Comparison of ENCODE assay signal across 16 cellular contexts in genomic region chr9:8784813-8785212, GRCh38.
DNase-seq lines count a peak whose midpoint lies in the region; TF ChIP-seq lines count a peak whose summit lies in the region.
"Had no signal": no experiment of that assay in that cellular context is flagged by ENCODE, and none has a peak within 500 bp of the region (broad histone marks: within the 10 kb centered on the region; RNA-seq: fewer than 3 reads in every experiment).

No MANE protein-coding gene starts in this region.

- H3K23ac ChIP-seq in H9 (ENCODE audit: insufficient read length, low read depth, low read length) = no peak overlapping the region

- H3K9me3 ChIP-seq in H9 (ENCODE audit: control insufficient read depth, low read depth, low read length) = no peaks in the 10 kb centered on the region
- H3K9me3 ChIP-seq in esophagus muscularis mucosa = no peaks in the 10 kb centered on the region
- H3K9me3 ChIP-seq: BE2C had no signal

- no peak overlapping the region for H2AFZ ChIP-seq in H9 (ENCODE audit: low read length)

- H4K91ac ChIP-seq in H9 (ENCODE audit: insufficient read length, low read depth, low read length) = no peak overlapping the region

- H3K18ac ChIP-seq in H9 (ENCODE audit: insufficient read length, low read depth, low read length) = no peak overlapping the region

- no peak overlapping the region for H3K9ac ChIP-seq in H9 (ENCODE audit: extremely low read depth, insufficient read length, low read length)

- DNase-seq in H9 = no peak
- DNase-seq in NCI-H524 treated with DMSO at 0.1 percent for 48 hours (lab: John Stamatoyannopoulos, UW) = peak; percentile 29
- peak; percentile 8 for DNase-seq in fibroblast of villous mesenchyme (ENCODE audit: low read depth)
- no peak for DNase-seq in substantia nigra (lab: John Stamatoyannopoulos, UW)
- no peak for DNase-seq in pons (ENCODE audit: low spot score)
- no peak for DNase-seq in esophagus muscularis mucosa (ENCODE audit: extremely low spot score)
- DNase-seq in SKM-1 (lab: John Stamatoyannopoulos, UW; ENCODE audit: unreplicated experiment) = no peak
- DNase-seq: activated naive CD8-positive, alpha-beta T cell treated with anti-CD3 and anti-CD28 coated beads, Interleukin-2, amount 50 U/mL, for 24 hours; BE2C; NCI-H1417; NCI-H526 treated with DMSO at 0.1 percent for 48 hours; stimulated activated CD4-positive, alpha-beta T cell treated with anti-CD3 and anti-CD28 coated beads, Interleukin-12 subunit alpha, Interleukin-12 subunit beta, amount 100 ng/mL, for 4 hours; WERI-Rb-1 had no signal

- no peaks in the 10 kb centered on the region for H3K79me1 ChIP-seq in H9 (ENCODE audit: insufficient read depth, low read depth, low read length, poor library complexity, severe bottlenecking)

- no peak overlapping the region for H3T11ph ChIP-seq in H9 (ENCODE audit: low read length)

- no peak overlapping the region for H3K4me3 Mint-ChIP-seq in H9
- H3K4me3 Mint-ChIP-seq: activated naive CD8-positive, alpha-beta T cell treated with anti-CD3 and anti-CD28 coated beads, Interleukin-2, amount 50 U/mL, for 24 hours; activated T-helper 1 cell treated with anti-CD3 and anti-CD28 coated beads, Interleukin-12 subunit alpha, Interleukin-12 subunit beta, Interleukin-2, Interleukin-4 antibody, amounts not matched to agents 30 ng/mL and 10 ng/mL and 1 ng/mL, durations not matched to agents 14 hours and 24 hours and 36 hours; stimulated activated naive CD8-positive, alpha-beta T cell treated with anti-CD3 and anti-CD28 coated beads, Interleukin-15, Interleukin-2, amounts not matched to agents 100 ng/mL and 50 ng/mL, for 24 hours had no signal

- H3K56ac ChIP-seq in H9 (ENCODE audit: insufficient read length, low read depth, low read length) = no peak overlapping the region

- no peaks in the 10 kb centered on the region for H3K36me3 Mint-ChIP-seq in H9 (ENCODE audit: insufficient read depth in 1 of 3, low read depth in 3 of 3)

- H2BK12ac ChIP-seq in H9 (ENCODE audit: insufficient read length, low read depth, low read length) = no peak overlapping the region

- H3K27ac ChIP-seq in H9 (ENCODE audit: insufficient read length, low read depth, low read length) (no peak overlapping the region), substantia nigra (ENCODE audit: low read depth, low read length, poor library complexity, severe bottlenecking) (peak overlapping the region; percentile 71), esophagus muscularis mucosa (replicated peaks in 1 of 4) (no peak overlapping the region)
- H3K27ac ChIP-seq: WERI-Rb-1 had no signal

- no peak overlapping the region for H2AK5ac ChIP-seq in H9 (ENCODE audit: insufficient read length, low read length)

- H3K9me3 Mint-ChIP-seq in H9 = no peaks in the 10 kb centered on the region
- H3K9me3 Mint-ChIP-seq: activated naive CD8-positive, alpha-beta T cell treated with anti-CD3 and anti-CD28 coated beads, Interleukin-2, amount 50 U/mL, for 24 hours; activated T-helper 1 cell treated with anti-CD3 and anti-CD28 coated beads, Interleukin-12 subunit alpha, Interleukin-12 subunit beta, Interleukin-2, Interleukin-4 antibody, amounts not matched to agents 30 ng/mL and 10 ng/mL and 1 ng/mL, durations not matched to agents 14 hours and 24 hours and 36 hours; stimulated activated naive CD8-positive, alpha-beta T cell treated with anti-CD3 and anti-CD28 coated beads, Interleukin-15, Interleukin-2, amounts not matched to agents 100 ng/mL and 50 ng/mL, for 24 hours had no signal

- intact Hi-C loops in esophagus muscularis mucosa (cut with DNase I) = no loop called here

- no peaks in the 10 kb centered on the region for H3K4me1 ChIP-seq in H9 (ENCODE audit: insufficient read depth, low read length)
- no peaks in the 10 kb centered on the region for H3K4me1 ChIP-seq in esophagus muscularis mucosa
- H3K4me1 ChIP-seq: BE2C had no signal

- no peak overlapping the region for H2BK120ac ChIP-seq in H9 (ENCODE audit: low read depth, low read length, poor library complexity, severe bottlenecking)

- no peak overlapping the region for H4K8ac ChIP-seq in H9 (replicated peaks; ENCODE audit: insufficient read length, low read depth, low read length)

- no peaks in the 10 kb centered on the region for H3K23me2 ChIP-seq in H9 (ENCODE audit: insufficient read length, low read depth, low read length, poor library complexity, severe bottlenecking)

- WGBS in H9 (ENCODE audit: extremely low coverage, insufficient read length, low lambda C conversion rate) = no CpG with 5 or more reads among the region's 4 CpGs
- 65% methylated on average over 4 of the region's 4 CpGs for WGBS in esophagus muscularis mucosa

- no peak overlapping the region for H3K4me2 ChIP-seq in H9 (ENCODE audit: insufficient read depth, insufficient read length, low read length)

- no peak for TF ChIP-seq EP300 in esophagus muscularis mucosa (IDR thresholded peaks at IDR 0.05)

- H3K4me1 Mint-ChIP-seq in H9 = peaks cover 25 to 26% of the 10 kb centered on the region in 2 experiments
- H3K4me1 Mint-ChIP-seq: activated naive CD8-positive, alpha-beta T cell treated with anti-CD3 and anti-CD28 coated beads, Interleukin-2, amount 50 U/mL, for 24 hours had no signal

- H4K20me1 ChIP-seq in H9 (ENCODE audit: control insufficient read depth, insufficient read depth, insufficient read length) = no peaks in the 10 kb centered on the region

- TF ChIP-seq POLR2A in esophagus muscularis mucosa (IDR thresholded peaks at IDR 0.05; ENCODE audit: low read depth) = no peak

- H2BK5ac ChIP-seq in H9 (ENCODE audit: insufficient read length, low read length) = no peak overlapping the region

- TF ChIP-seq CTCF in H9 (conservative IDR thresholded peaks at IDR 0.05) (no peak), fibroblast of villous mesenchyme (IDR thresholded peaks at IDR 0.05; ENCODE audit: insufficient read depth, low read depth, low read length) (no peak), esophagus muscularis mucosa (IDR thresholded peaks at IDR 0.05) (no peak)

- H3K79me2 ChIP-seq in H9 (ENCODE audit: insufficient read depth, low read length) = no peaks in the 10 kb centered on the region

- H3K4ac ChIP-seq in H9 (ENCODE audit: low read depth, low read length) = no peak overlapping the region

- no peak overlapping the region for H3K14ac ChIP-seq in H9 (ENCODE audit: insufficient read depth, low read length)

- peak overlapping the region; percentile 1 to 18 (median 16); a peak in 5 of 7 replicates for H3K27ac Mint-ChIP-seq in H9
- H3K27ac Mint-ChIP-seq: activated naive CD8-positive, alpha-beta T cell treated with anti-CD3 and anti-CD28 coated beads, Interleukin-2, amount 50 U/mL, for 24 hours; activated T-helper 1 cell treated with anti-CD3 and anti-CD28 coated beads, Interleukin-12 subunit alpha, Interleukin-12 subunit beta, Interleukin-2, Interleukin-4 antibody, amounts not matched to agents 30 ng/mL and 10 ng/mL and 1 ng/mL, durations not matched to agents 14 hours and 24 hours and 36 hours; stimulated activated naive CD8-positive, alpha-beta T cell treated with anti-CD3 and anti-CD28 coated beads, Interleukin-15, Interleukin-2, amounts not matched to agents 100 ng/mL and 50 ng/mL, for 24 hours had no signal

- no peak overlapping the region for H4K5ac ChIP-seq in H9 (ENCODE audit: insufficient read length, low read depth, low read length)

- no peaks in the 10 kb centered on the region for H3K36me3 ChIP-seq in esophagus muscularis mucosa
- H3K36me3 ChIP-seq: BE2C, WERI-Rb-1 had no signal

- no peaks in the 10 kb centered on the region for H3K27me3 Mint-ChIP-seq in H9 (ENCODE audit: low read depth)
- H3K27me3 Mint-ChIP-seq: activated naive CD8-positive, alpha-beta T cell treated with anti-CD3 and anti-CD28 coated beads, Interleukin-2, amount 50 U/mL, for 24 hours; stimulated activated naive CD8-positive, alpha-beta T cell treated with anti-CD3 and anti-CD28 coated beads, Interleukin-15, Interleukin-2, amounts not matched to agents 100 ng/mL and 50 ng/mL, for 24 hours had no signal

- H3K4me3 ChIP-seq in fibroblast of villous mesenchyme (ENCODE audit: low read depth, low read length) (no peak overlapping the region), esophagus muscularis mucosa (no peak overlapping the region)
- H3K4me3 ChIP-seq: K562 had no signal

- H3K27me3 ChIP-seq in H9 (ENCODE audit: insufficient read depth, low read length) (no peaks in the 10 kb centered on the region), esophagus muscularis mucosa (no peaks in the 10 kb centered on the region)
- H3K27me3 ChIP-seq: BE2C had no signal

- H2BK20ac ChIP-seq in H9 (ENCODE audit: low read depth, low read length, poor library complexity, severe bottlenecking) = no peak overlapping the region

- H2BK15ac ChIP-seq in H9 (ENCODE audit: low read depth, low read length) = no peak overlapping the region

Comparison
In these comparisons a context has a peak if more than half of its experiments do, and no peak if none do; other contexts are left out.
1. DNase-seq: peak in NCI-H524 treated with DMSO at 0.1 percent for 48 hours (single experiment) and fibroblast of villous mesenchyme (single experiment); none in H9 (single experiment), substantia nigra (0 of 49), pons (single experiment), esophagus muscularis mucosa (single experiment) and SKM-1 (single experiment).